ENCODE assay signal across 1 cellular context in the genomic region with DNA sequence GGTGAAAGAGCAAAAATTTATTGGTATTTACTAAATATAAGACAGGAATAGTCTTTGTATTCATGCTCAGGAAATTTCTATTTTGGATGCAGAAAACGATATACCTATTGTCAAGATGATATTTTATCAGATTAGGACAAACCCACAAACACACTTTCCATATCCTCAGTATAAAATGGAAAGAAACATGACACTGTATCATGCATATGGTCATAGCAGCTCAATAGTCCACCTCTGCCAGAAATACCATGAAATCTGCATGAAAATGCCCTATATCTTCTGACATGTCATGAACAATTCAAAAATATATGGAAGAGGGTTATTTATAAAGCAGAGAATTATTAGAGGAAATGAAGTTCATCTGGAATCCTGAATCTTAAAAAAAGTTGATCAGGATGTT.
TF ChIP-seq lines count a peak whose summit lies in the region.

No MANE protein-coding gene starts in this region.

TF ChIP-seq in SK-N-SH treated with all-trans-retinoic acid at 6 μM for 48 hours, 23 proteins besides CTCF, POLR2A, EP300 and RAD21 (continued from another document):
- TF ChIP-seq ZC3H10 (CRISPR knock-in tag; IDR thresholded peaks at IDR 0.05) (no peak), ZFP30 (CRISPR knock-in tag; IDR thresholded peaks at IDR 0.05) (no peak), PPARA (CRISPR knock-in tag; IDR thresholded peaks at IDR 0.05; ENCODE audit: borderline replicate concordance) (no peak), ZNF70 (CRISPR knock-in tag; IDR thresholded peaks at IDR 0.05) (no peak), ZNF565 (CRISPR knock-in tag; conservative IDR thresholded peaks at IDR 0.05; ENCODE audit: low read depth) (no peak), ZFP3 (CRISPR knock-in tag; IDR thresholded peaks at IDR 0.05) (no peak), BACH2 (CRISPR knock-in tag; IDR thresholded peaks at IDR 0.05; ENCODE audit: borderline replicate concordance) (no peak), OSR1 (CRISPR knock-in tag; IDR thresholded peaks at IDR 0.05) (no peak), ISL1 (CRISPR knock-in tag; IDR thresholded peaks at IDR 0.05) (no peak), TOX (CRISPR knock-in tag; IDR thresholded peaks at IDR 0.05; ENCODE audit: borderline replicate concordance) (no peak), TCF4 (CRISPR knock-in tag; IDR thresholded peaks at IDR 0.05; ENCODE audit: borderline replicate concordance) (no peak), SNAI2 (CRISPR knock-in tag; IDR thresholded peaks at IDR 0.05) (no peak), GLIS3 (CRISPR knock-in tag; IDR thresholded peaks at IDR 0.05) (no peak), ZNF8 (CRISPR knock-in tag; IDR thresholded peaks at IDR 0.05) (no peak), RARB (CRISPR knock-in tag; IDR thresholded peaks at IDR 0.05) (no peak), CSDC2 (CRISPR knock-in tag; IDR thresholded peaks at IDR 0.05) (no peak)
- TF ChIP-seq, protein P1, sequence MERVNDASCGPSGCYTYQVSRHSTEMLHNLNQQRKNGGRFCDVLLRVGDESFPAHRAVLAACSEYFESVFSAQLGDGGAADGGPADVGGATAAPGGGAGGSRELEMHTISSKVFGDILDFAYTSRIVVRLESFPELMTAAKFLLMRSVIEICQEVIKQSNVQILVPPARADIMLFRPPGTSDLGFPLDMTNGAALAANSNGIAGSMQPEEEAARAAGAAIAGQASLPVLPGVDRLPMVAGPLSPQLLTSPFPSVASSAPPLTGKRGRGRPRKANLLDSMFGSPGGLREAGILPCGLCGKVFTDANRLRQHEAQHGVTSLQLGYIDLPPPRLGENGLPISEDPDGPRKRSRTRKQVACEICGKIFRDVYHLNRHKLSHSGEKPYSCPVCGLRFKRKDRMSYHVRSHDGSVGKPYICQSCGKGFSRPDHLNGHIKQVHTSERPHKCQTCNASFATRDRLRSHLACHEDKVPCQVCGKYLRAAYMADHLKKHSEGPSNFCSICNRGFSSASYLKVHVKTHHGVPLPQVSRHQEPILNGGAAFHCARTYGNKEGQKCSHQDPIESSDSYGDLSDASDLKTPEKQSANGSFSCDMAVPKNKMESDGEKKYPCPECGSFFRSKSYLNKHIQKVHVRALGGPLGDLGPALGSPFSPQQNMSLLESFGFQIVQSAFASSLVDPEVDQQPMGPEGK (CRISPR knock-in tag; IDR thresholded peaks at IDR 0.05; ENCODE audit: borderline replicate concordance): no peak
